24 cellular contexts compared by ENCODE assay signal in the genomic region with DNA sequence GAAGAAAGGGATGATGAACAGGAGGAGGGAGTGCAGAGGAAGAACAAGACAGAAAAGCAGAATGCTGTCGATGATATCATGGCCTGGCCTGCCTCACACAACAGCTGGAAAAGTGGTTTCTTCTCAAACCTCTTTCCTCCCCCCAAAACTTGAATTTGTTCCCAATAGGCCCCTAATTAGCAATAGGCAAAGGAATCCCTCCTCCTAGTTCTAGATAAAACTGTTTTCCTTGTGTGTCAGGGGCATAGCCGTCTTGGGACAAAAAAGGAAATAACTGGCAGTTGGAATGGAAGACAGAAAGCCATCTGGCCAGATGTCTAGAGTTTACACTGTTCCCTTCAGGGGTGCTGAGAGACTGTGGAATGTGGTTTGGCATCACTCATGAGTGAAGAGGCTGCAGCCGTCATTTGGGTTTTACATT.
DNase-seq lines count a peak whose midpoint lies in the region; ATAC-seq and TF ChIP-seq lines count a peak whose summit lies in the region.
"Had no signal": no experiment of that assay in that cellular context is flagged by ENCODE, and none has a peak within 500 bp of the region (broad histone marks: within the 10 kb centered on the region; RNA-seq: fewer than 3 reads in every experiment).

No MANE protein-coding gene starts in this region.

- peak overlapping the region; percentile 28; the same call in 1 of the 2 replicates for H3K4me2 ChIP-seq in BLaER1
- peak overlapping the region; percentile 1 for H3K4me2 ChIP-seq in trophoblast cell (ENCODE audit: low read length)
- H3K4me2 ChIP-seq: SK-N-SH had no signal

- H3K9ac ChIP-seq in BLaER1 (no peak overlapping the region), trophoblast cell (ENCODE audit: low read length) (no peak overlapping the region)
- H3K9ac ChIP-seq: SK-N-SH had no signal

- no peaks in the 10 kb centered on the region for H4K20me1 ChIP-seq in BLaER1

- H4K91ac ChIP-seq in trophoblast cell (ENCODE audit: low read depth, low read length): no peak overlapping the region

- no peak overlapping the region for H3K23ac ChIP-seq in trophoblast cell (ENCODE audit: low read length)

- H3K14ac ChIP-seq in trophoblast cell (ENCODE audit: low read length): no peak overlapping the region

- no peak overlapping the region for H2AK5ac ChIP-seq in trophoblast cell (ENCODE audit: low read length)

- intact Hi-C loops in heart right ventricle (cut with DNase I): loop anchor here in 2 of 10 donors (1.0 to 5.0 kb wide), 3 partner anchors 129 to 202 kb away; no protein-coding TSS in a partner anchor

- no peak overlapping the region for H3K18ac ChIP-seq in trophoblast cell (ENCODE audit: low read length)

- no peak overlapping the region for H2BK12ac ChIP-seq in trophoblast cell (ENCODE audit: low read length)

- H3K4me3 ChIP-seq in BLaER1: no peak overlapping the region
- no peak overlapping the region for H3K4me3 ChIP-seq in heart right ventricle
- H3K4me3 ChIP-seq in trophoblast cell (ENCODE audit: low read depth, low read length): no peak overlapping the region
- H3K4me3 ChIP-seq: adrenal gland, cardiac muscle cell, pancreas had no signal

- H3K79me2 ChIP-seq in trophoblast cell (ENCODE audit: control insufficient read depth, insufficient read depth, low read length, poor library complexity): no peaks in the 10 kb centered on the region

- no peak overlapping the region for H3K27ac ChIP-seq in BLaER1
- H3K27ac ChIP-seq in heart right ventricle: peak overlapping the region in 1 of 10 donors; percentile 36
- peak overlapping the region; percentile 2 for H3K27ac ChIP-seq in trophoblast cell (ENCODE audit: low read depth, low read length)
- H3K27ac ChIP-seq: adrenal gland, cardiac muscle cell, epithelial cell of prostate, pancreas had no signal

- H2AFZ ChIP-seq in trophoblast cell (ENCODE audit: insufficient read depth, low read length, poor library complexity): no peak overlapping the region

- ATAC-seq in heart right ventricle: peak; percentile 73 to 85 (median 82)
- ATAC-seq in HG02678 (IDR thresholded peaks at IDR 0.05; ENCODE audit: unreplicated experiment): no peak
- ATAC-seq: natural killer cell, pancreas had no signal

- H3K36me3 ChIP-seq in BLaER1: no peaks in the 10 kb centered on the region
- no peaks in the 10 kb centered on the region for H3K36me3 ChIP-seq in heart right ventricle
- no peaks in the 10 kb centered on the region for H3K36me3 ChIP-seq in trophoblast cell (ENCODE audit: control insufficient read depth in 1 of 2, insufficient read depth in 2 of 2, low read length in 2 of 2)
- H3K36me3 ChIP-seq: adrenal gland, cardiac muscle cell, pancreas had no signal

- H3K4me1 ChIP-seq in BLaER1 (peaks cover 6% of the 10 kb centered on the region; the same call in 1 of the 2 replicates), heart right ventricle (peaks cover 0 to 22% (median 0%) of the 10 kb centered on the region in 9 donors), trophoblast cell (ENCODE audit: control insufficient read depth in 1 of 2, insufficient read depth in 2 of 2, low read length in 2 of 2) (peaks cover 5 to 15% of the 10 kb centered on the region in 2 experiments)
- H3K4me1 ChIP-seq: adrenal gland, pancreas had no signal

- TF ChIP-seq CTCF in heart right ventricle (IDR thresholded peaks at IDR 0.05): no peak

- H3K4ac ChIP-seq in trophoblast cell (ENCODE audit: low read depth, low read length): no peak overlapping the region

- H4K12ac ChIP-seq in trophoblast cell (ENCODE audit: low read depth, low read length): no peak overlapping the region

- H3K27me3 ChIP-seq in BLaER1 (no peaks in the 10 kb centered on the region), heart right ventricle (no peaks in the 10 kb centered on the region), trophoblast cell (ENCODE audit: insufficient read depth, low read length) (no peaks in the 10 kb centered on the region)
- H3K27me3 ChIP-seq: adrenal gland, cardiac muscle cell, pancreas had no signal

- DNase-seq in NCI-H446 treated with DMSO at 0.1 percent for 48 hours (lab: John Stamatoyannopoulos, UW) (peak; percentile 13), heart right ventricle (peak; percentile 32 to 57), trophoblast cell (peak; percentile 68 to 73), NCI-H510A treated with DMSO at 0.1 percent for 48 hours (lab: John Stamatoyannopoulos, UW) (no peak), hippocampal formation (lab: John Stamatoyannopoulos, UW) (no peak)
- no peak for DNase-seq in activated CD8-positive, alpha-beta memory T cell treated with anti-CD3 and anti-CD28 coated beads, Interleukin-2, amount 50 U/mL, for 48 hours
- DNase-seq: activated CD4-positive, alpha-beta T cell treated with anti-CD3 and anti-CD28 coated beads, Interleukin-2, amount 50 U/mL, for 48 hours; activated gamma-delta T cell; adrenal gland; CD4-positive, CD25-positive, alpha-beta regulatory T cell; GF-D8; H9; kidney; MM.1S; natural killer cell; NCI-H2171; NCI-H526; pancreas; RPMI8226; SK-N-SH had no signal

- no peak overlapping the region for H4K8ac ChIP-seq in trophoblast cell (ENCODE audit: low read depth, low read length)

- H3K9me3 ChIP-seq in BLaER1: no peaks in the 10 kb centered on the region
- no peaks in the 10 kb centered on the region for H3K9me3 ChIP-seq in heart right ventricle
- H3K9me3 ChIP-seq in trophoblast cell (ENCODE audit: insufficient read depth, low read depth, low read length): no peaks in the 10 kb centered on the region
- H3K9me3 ChIP-seq: adrenal gland, pancreas, SK-N-SH had no signal

- 34 to 52% methylated on average over 3 of the region's 3 CpGs for WGBS in heart right ventricle, 2 donors
- no CpG with 5 or more reads among the region's 3 CpGs for WGBS in trophoblast cell (ENCODE audit: extremely low coverage, insufficient coverage, insufficient read length)

- no peak overlapping the region for H2BK5ac ChIP-seq in trophoblast cell (ENCODE audit: low read depth, low read length, poor library complexity)

- peaks cover 1% of the 10 kb centered on the region for H3K79me1 ChIP-seq in trophoblast cell (ENCODE audit: low read length)

- no peak overlapping the region for H2BK120ac ChIP-seq in trophoblast cell (ENCODE audit: insufficient read depth, low read length, poor library complexity)

Comparison
In these comparisons a context has a peak if more than half of its experiments do, and no peak if none do; other contexts are left out.
1. DNase-seq: peak in NCI-H446 treated with DMSO at 0.1 percent for 48 hours (single experiment), heart right ventricle (2 of 2) and trophoblast cell (2 of 2); none in NCI-H510A treated with DMSO at 0.1 percent for 48 hours (single experiment), activated CD8-positive, alpha-beta memory T cell treated with anti-CD3 and anti-CD28 coated beads, Interleukin-2, amount 50 U/mL, for 48 hours (single experiment) and hippocampal formation (0 of 2).